In the genomic region with DNA sequence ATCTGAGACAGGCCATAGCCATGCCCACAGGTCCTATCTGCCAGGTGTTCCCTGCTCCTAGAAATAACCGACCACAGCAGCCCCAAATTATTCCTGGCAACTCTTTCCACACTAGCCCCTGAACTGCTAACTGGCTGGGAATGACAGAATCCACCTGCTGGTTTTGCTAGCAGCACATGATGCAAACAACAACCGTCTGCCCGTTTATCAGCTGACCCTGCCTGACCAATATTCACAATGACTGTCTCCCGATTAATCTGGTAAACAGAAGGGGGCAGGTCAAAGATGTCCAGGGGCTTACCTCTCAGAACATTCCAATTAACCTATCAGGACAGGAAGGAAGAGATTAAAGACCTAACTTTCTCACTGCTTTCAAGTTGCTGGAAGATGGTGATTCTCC, we compare ENCODE assay signal across 19 cellular contexts.
A peak's percentile ranks its signal among the peaks of the same experiment; 100 is the strongest.
DNase-seq lines count a peak whose midpoint lies in the region; ATAC-seq and TF ChIP-seq lines count a peak whose summit lies in the region.
"Had no signal": no experiment of that assay in that cellular context is flagged by ENCODE, and none has a peak within 500 bp of the region (broad histone marks: within the 10 kb centered on the region; RNA-seq: fewer than 3 reads in every experiment).

No MANE protein-coding gene starts in this region.

- no peak overlapping the region; the same call in 1 of the 2 replicates for H3K4me3 ChIP-seq in SK-N-MC
- H3K4me3 ChIP-seq in fibroblast of villous mesenchyme (ENCODE audit: low read depth, low read length), result no peak overlapping the region

- peak overlapping the region; percentile 91 for H3K27ac ChIP-seq in SK-N-MC
- H3K27ac ChIP-seq: RWPE1 had no signal

- no peak for TF ChIP-seq CTCF in fibroblast of villous mesenchyme (IDR thresholded peaks at IDR 0.05; ENCODE audit: insufficient read depth, low read depth, low read length)
- no peak for TF ChIP-seq CTCF in nephron progenitor cell (IDR thresholded peaks at IDR 0.05)

- intact Hi-C loops in left ventricle myocardium superior (cut with micrococcal nuclease), result no loop called here
- intact Hi-C loops in activated T-helper 1 cell treated with anti-CD3 and anti-CD28 coated beads, Interleukin-12 subunit alpha, Interleukin-12 subunit beta, Interleukin-2, Interleukin-4 antibody, amounts not matched to agents 30 ng/mL and 10 ng/mL and 1 ng/mL, durations not matched to agents 14 hours and 24 hours and 36 hours (cut with micrococcal nuclease), result no loop called here

- peaks cover 35% of the 10 kb centered on the region for H3K4me1 Mint-ChIP-seq in nephron progenitor cell
- no peaks in the 10 kb centered on the region for H3K4me1 Mint-ChIP-seq in activated T-helper 1 cell treated with anti-CD3 and anti-CD28 coated beads, Interleukin-12 subunit alpha, Interleukin-12 subunit beta, Interleukin-2, Interleukin-4 antibody, amounts not matched to agents 30 ng/mL and 10 ng/mL and 1 ng/mL, durations not matched to agents 14 hours and 24 hours and 36 hours (ENCODE audit: low read depth)

- H3K9me3 ChIP-seq in SK-N-MC (ENCODE audit: low read depth, low read length), result no peaks in the 10 kb centered on the region

- H3K36me3 Mint-ChIP-seq in nephron progenitor cell (ENCODE audit: low read depth), result no peaks in the 10 kb centered on the region
- no peaks in the 10 kb centered on the region for H3K36me3 Mint-ChIP-seq in activated T-helper 1 cell treated with anti-CD3 and anti-CD28 coated beads, Interleukin-12 subunit alpha, Interleukin-12 subunit beta, Interleukin-2, Interleukin-4 antibody, amounts not matched to agents 30 ng/mL and 10 ng/mL and 1 ng/mL, durations not matched to agents 14 hours and 24 hours and 36 hours (ENCODE audit: low read depth)

- no peak overlapping the region for H3K4me3 Mint-ChIP-seq in nephron progenitor cell
- no peak overlapping the region for H3K4me3 Mint-ChIP-seq in activated T-helper 1 cell treated with anti-CD3 and anti-CD28 coated beads, Interleukin-12 subunit alpha, Interleukin-12 subunit beta, Interleukin-2, Interleukin-4 antibody, amounts not matched to agents 30 ng/mL and 10 ng/mL and 1 ng/mL, durations not matched to agents 14 hours and 24 hours and 36 hours
- H3K4me3 Mint-ChIP-seq: HFFc6 had no signal

- no peaks in the 10 kb centered on the region for H3K36me3 ChIP-seq in SK-N-MC (ENCODE audit: insufficient read depth, low read length)

- H3K27me3 Mint-ChIP-seq in nephron progenitor cell (ENCODE audit: low read depth, poor library complexity), result peaks cover 3% of the 10 kb centered on the region
- peaks cover 11% of the 10 kb centered on the region for H3K27me3 Mint-ChIP-seq in activated T-helper 1 cell treated with anti-CD3 and anti-CD28 coated beads, Interleukin-12 subunit alpha, Interleukin-12 subunit beta, Interleukin-2, Interleukin-4 antibody, amounts not matched to agents 30 ng/mL and 10 ng/mL and 1 ng/mL, durations not matched to agents 14 hours and 24 hours and 36 hours (ENCODE audit: insufficient read depth)

- no peak overlapping the region for H3K9ac ChIP-seq in SK-N-MC (ENCODE audit: insufficient read length)

- DNase-seq in HCEC 1CT (peak; percentile 16), SK-N-MC (ENCODE audit: low read depth, low spot score) (no peak), fibroblast of villous mesenchyme (ENCODE audit: low read depth) (peak; percentile 56), nephron progenitor cell (no peak), left ventricle myocardium superior (no peak), hypothalamus (lab: John Stamatoyannopoulos, UW) (no peak)
- DNase-seq in activated T-helper 1 cell treated with anti-CD3 and anti-CD28 coated beads, Interleukin-12 subunit alpha, Interleukin-12 subunit beta, Interleukin-2, Interleukin-4 antibody, amounts not matched to agents 30 ng/mL and 10 ng/mL and 1 ng/mL, durations not matched to agents 14 hours and 24 hours and 36 hours (ENCODE audit: low spot score), result no peak
- DNase-seq: ACHN, AML-193, COR-L47, HFFc6, KG1, NCI-H1048, NCI-H1436 treated with DMSO at 0.1 percent for 48 hours, NCI-H2081 treated with DMSO at 0.1 percent for 48 hours, NCI-H524, PC-3 had no signal

- no peaks in the 10 kb centered on the region for H3K9me3 Mint-ChIP-seq in nephron progenitor cell
- no peaks in the 10 kb centered on the region for H3K9me3 Mint-ChIP-seq in activated T-helper 1 cell treated with anti-CD3 and anti-CD28 coated beads, Interleukin-12 subunit alpha, Interleukin-12 subunit beta, Interleukin-2, Interleukin-4 antibody, amounts not matched to agents 30 ng/mL and 10 ng/mL and 1 ng/mL, durations not matched to agents 14 hours and 24 hours and 36 hours

- H3K27ac Mint-ChIP-seq in nephron progenitor cell, result peak overlapping the region; percentile 10
- H3K27ac Mint-ChIP-seq in activated T-helper 1 cell treated with anti-CD3 and anti-CD28 coated beads, Interleukin-12 subunit alpha, Interleukin-12 subunit beta, Interleukin-2, Interleukin-4 antibody, amounts not matched to agents 30 ng/mL and 10 ng/mL and 1 ng/mL, durations not matched to agents 14 hours and 24 hours and 36 hours, result no peak overlapping the region
- H3K27ac Mint-ChIP-seq: HFFc6 had no signal

- no peak for ATAC-seq in left ventricle myocardium superior
- ATAC-seq: HepG2, PC-3 had no signal

Comparison
In these comparisons a context has a peak if more than half of its experiments do, and no peak if none do; other contexts are left out.
1. DNase-seq: peak in HCEC 1CT (single experiment) and fibroblast of villous mesenchyme (single experiment); none in SK-N-MC (single experiment), nephron progenitor cell (single experiment), left ventricle myocardium superior (single experiment), activated T-helper 1 cell treated with anti-CD3 and anti-CD28 coated beads, Interleukin-12 subunit alpha, Interleukin-12 subunit beta, Interleukin-2, Interleukin-4 antibody, amounts not matched to agents 30 ng/mL and 10 ng/mL and 1 ng/mL, durations not matched to agents 14 hours and 24 hours and 36 hours (single experiment) and hypothalamus (0 of 51).